ENCODE assay signal across 1 cellular context in genomic region chr17:50636145-50636803, GRCh38.
TF ChIP-seq lines count a peak whose summit lies in the region.

No MANE protein-coding gene starts in this region.

TF ChIP-seq in HepG2, 621 proteins besides CTCF, POLR2A, EP300 and RAD21 (continued from another document and continues in another):
- TF ChIP-seq MTF2 (CRISPR knock-in tag; IDR thresholded peaks at IDR 0.05; ENCODE audit: borderline replicate concordance) (0 out of 2 replicates have a peak, but pooled peaks have one; percentile 51), MTERF4 (CRISPR knock-in tag; IDR thresholded peaks at IDR 0.05) (no peak), FOXK1 (CRISPR knock-in tag; IDR thresholded peaks at IDR 0.05; ENCODE audit: borderline replicate concordance, low read depth) (peak; percentile 54; the same call in 1 of the 2 replicates), IRX3 (CRISPR knock-in tag; IDR thresholded peaks at IDR 0.05; ENCODE audit: borderline replicate concordance, low read depth) (no peak), HMG20A (CRISPR knock-in tag; IDR thresholded peaks at IDR 0.05; ENCODE audit: borderline replicate concordance) (peak; percentile 67; the same call in 1 of the 2 replicates), KLF16 (CRISPR knock-in tag; IDR thresholded peaks at IDR 0.05) (0 out of 4 replicates have a peak, but pooled peaks of 1 of the 2 experiments have one; percentile 43), NONO (IDR thresholded peaks at IDR 0.05) (no peak), NONO (CRISPR knock-in tag; conservative IDR thresholded peaks at IDR 0.05) (peak; percentile 39), MYC (CRISPR knock-in tag; IDR thresholded peaks at IDR 0.05; ENCODE audit: borderline replicate concordance) (peak; percentile 70), HMGXB4 (CRISPR knock-in tag; IDR thresholded peaks at IDR 0.05; ENCODE audit: borderline replicate concordance in 1 of 2, low read depth in 1 of 2) (peak; percentile 4 to 43; a peak in 3 of 4 replicates), BRCA1 (CRISPR knock-in tag; IDR thresholded peaks at IDR 0.05) (0 out of 2 replicates have a peak, but pooled peaks have one; percentile 51), ISX (CRISPR knock-in tag; conservative IDR thresholded peaks at IDR 0.05) (0 out of 2 replicates have a peak, but pooled peaks have one; percentile 47), HOXA5 (CRISPR knock-in tag; IDR thresholded peaks at IDR 0.05) (peak; percentile 85; the same call in 1 of the 2 replicates), ZBTB10 (CRISPR knock-in tag; IDR thresholded peaks at IDR 0.05; ENCODE audit: borderline replicate concordance) (0 out of 2 replicates have a peak, but pooled peaks have one; percentile 53), TOPORS (CRISPR knock-in tag; IDR thresholded peaks at IDR 0.05) (0 out of 2 replicates have a peak, but pooled peaks have one; percentile 29), ZNF232 (CRISPR knock-in tag; IDR thresholded peaks at IDR 0.05; ENCODE audit: borderline replicate concordance) (0 out of 2 replicates have a peak, but pooled peaks have one; percentile 32), ZBTB3 (CRISPR knock-in tag; IDR thresholded peaks at IDR 0.05; ENCODE audit: borderline replicate concordance, low read depth) (no peak), IKZF4 (CRISPR knock-in tag; IDR thresholded peaks at IDR 0.05; ENCODE audit: borderline replicate concordance, low read depth, not compliant biosample characterization) (peak; percentile 34), ZC3H4 (CRISPR knock-in tag; IDR thresholded peaks at IDR 0.05; ENCODE audit: borderline replicate concordance) (0 out of 2 replicates have a peak, but pooled peaks have one; percentile 77), AKAP8 (CRISPR knock-in tag; IDR thresholded peaks at IDR 0.05) (no peak), PHF21A (CRISPR knock-in tag; IDR thresholded peaks at IDR 0.05) (peak; percentile 72; the same call in 1 of the 2 replicates), TBL1XR1 (IDR thresholded peaks at IDR 0.05; ENCODE audit: borderline replicate concordance, low read length, partially characterized antibody) (peak; percentile 63), ZSCAN20 (CRISPR knock-in tag; IDR thresholded peaks at IDR 0.05; ENCODE audit: borderline replicate concordance) (0 out of 2 replicates have a peak, but pooled peaks have one; percentile 32), ZNF772 (CRISPR knock-in tag; IDR thresholded peaks at IDR 0.05) (peak; percentile 72), FOSL2 (CRISPR knock-in tag; IDR thresholded peaks at IDR 0.05) (peak; percentile 64), TCF12 (IDR thresholded peaks at IDR 0.05) (no peak), TCF12 (CRISPR knock-in tag; IDR thresholded peaks at IDR 0.05) (0 out of 2 replicates have a peak, but pooled peaks have one; percentile 17), HIC2 (CRISPR knock-in tag; IDR thresholded peaks at IDR 0.05; ENCODE audit: low read depth) (peak; percentile 100), SOX6 (IDR thresholded peaks at IDR 0.05) (no peak), SOX6 (CRISPR knock-in tag; IDR thresholded peaks at IDR 0.05) (peak; percentile 82), NFIC (IDR thresholded peaks at IDR 0.05; ENCODE audit: low read length) (no peak; the same call in 1 of the 2 replicates), KAT7 (CRISPR knock-in tag; IDR thresholded peaks at IDR 0.05; ENCODE audit: borderline replicate concordance) (0 out of 2 replicates have a peak, but pooled peaks have one; percentile 32), MXI1 (IDR thresholded peaks at IDR 0.05; ENCODE audit: borderline replicate concordance, low read depth, low read length) (peak; percentile 1; the same call in 1 of the 3 replicates), BORCS8-MEF2B (CRISPR knock-in tag; IDR thresholded peaks at IDR 0.05) (0 out of 2 replicates have a peak, but pooled peaks have one; percentile 65), ZFX (CRISPR knock-in tag; IDR thresholded peaks at IDR 0.05; ENCODE audit: low read depth) (no peak), ETV6 (CRISPR knock-in tag; conservative IDR thresholded peaks at IDR 0.05) (0 out of 2 replicates have a peak, but pooled peaks have one; percentile 4), ZFAT (CRISPR knock-in tag; conservative IDR thresholded peaks at IDR 0.05) (0 out of 2 replicates have a peak, but pooled peaks have one; percentile 47), NPAS2 (CRISPR knock-in tag; IDR thresholded peaks at IDR 0.05; ENCODE audit: borderline replicate concordance) (peak; percentile 12; the same call in 1 of the 2 replicates), FOXP1 (IDR thresholded peaks at IDR 0.05) (no peak), FOXP1 (CRISPR knock-in tag; IDR thresholded peaks at IDR 0.05) (peak; percentile 16; the same call in 1 of the 2 replicates), SMARCC2 (IDR thresholded peaks at IDR 0.05) (no peak), CCDC6 (CRISPR knock-in tag; IDR thresholded peaks at IDR 0.05) (peak; percentile 23; the same call in 1 of the 2 replicates)
- TF ChIP-seq, protein P1, sequence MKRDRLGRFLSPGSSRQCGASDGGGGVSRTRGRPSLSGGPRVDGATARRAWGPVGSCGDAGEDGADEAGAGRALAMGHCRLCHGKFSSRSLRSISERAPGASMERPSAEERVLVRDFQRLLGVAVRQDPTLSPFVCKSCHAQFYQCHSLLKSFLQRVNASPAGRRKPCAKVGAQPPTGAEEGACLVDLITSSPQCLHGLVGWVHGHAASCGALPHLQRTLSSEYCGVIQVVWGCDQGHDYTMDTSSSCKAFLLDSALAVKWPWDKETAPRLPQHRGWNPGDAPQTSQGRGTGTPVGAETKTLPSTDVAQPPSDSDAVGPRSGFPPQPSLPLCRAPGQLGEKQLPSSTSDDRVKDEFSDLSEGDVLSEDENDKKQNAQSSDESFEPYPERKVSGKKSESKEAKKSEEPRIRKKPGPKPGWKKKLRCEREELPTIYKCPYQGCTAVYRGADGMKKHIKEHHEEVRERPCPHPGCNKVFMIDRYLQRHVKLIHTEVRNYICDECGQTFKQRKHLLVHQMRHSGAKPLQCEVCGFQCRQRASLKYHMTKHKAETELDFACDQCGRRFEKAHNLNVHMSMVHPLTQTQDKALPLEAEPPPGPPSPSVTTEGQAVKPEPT (CRISPR knock-in tag; IDR thresholded peaks at IDR 0.05; ENCODE audit: low read depth), result no peak
- TF ChIP-seq, protein P2, sequence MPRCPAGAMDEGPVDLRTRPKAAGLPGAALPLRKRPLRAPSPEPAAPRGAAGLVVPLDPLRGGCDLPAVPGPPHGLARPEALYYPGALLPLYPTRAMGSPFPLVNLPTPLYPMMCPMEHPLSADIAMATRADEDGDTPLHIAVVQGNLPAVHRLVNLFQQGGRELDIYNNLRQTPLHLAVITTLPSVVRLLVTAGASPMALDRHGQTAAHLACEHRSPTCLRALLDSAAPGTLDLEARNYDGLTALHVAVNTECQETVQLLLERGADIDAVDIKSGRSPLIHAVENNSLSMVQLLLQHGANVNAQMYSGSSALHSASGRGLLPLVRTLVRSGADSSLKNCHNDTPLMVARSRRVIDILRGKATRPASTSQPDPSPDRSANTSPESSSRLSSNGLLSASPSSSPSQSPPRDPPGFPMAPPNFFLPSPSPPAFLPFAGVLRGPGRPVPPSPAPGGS (CRISPR knock-in tag; IDR thresholded peaks at IDR 0.05), result no peak
- TF ChIP-seq, protein P3, sequence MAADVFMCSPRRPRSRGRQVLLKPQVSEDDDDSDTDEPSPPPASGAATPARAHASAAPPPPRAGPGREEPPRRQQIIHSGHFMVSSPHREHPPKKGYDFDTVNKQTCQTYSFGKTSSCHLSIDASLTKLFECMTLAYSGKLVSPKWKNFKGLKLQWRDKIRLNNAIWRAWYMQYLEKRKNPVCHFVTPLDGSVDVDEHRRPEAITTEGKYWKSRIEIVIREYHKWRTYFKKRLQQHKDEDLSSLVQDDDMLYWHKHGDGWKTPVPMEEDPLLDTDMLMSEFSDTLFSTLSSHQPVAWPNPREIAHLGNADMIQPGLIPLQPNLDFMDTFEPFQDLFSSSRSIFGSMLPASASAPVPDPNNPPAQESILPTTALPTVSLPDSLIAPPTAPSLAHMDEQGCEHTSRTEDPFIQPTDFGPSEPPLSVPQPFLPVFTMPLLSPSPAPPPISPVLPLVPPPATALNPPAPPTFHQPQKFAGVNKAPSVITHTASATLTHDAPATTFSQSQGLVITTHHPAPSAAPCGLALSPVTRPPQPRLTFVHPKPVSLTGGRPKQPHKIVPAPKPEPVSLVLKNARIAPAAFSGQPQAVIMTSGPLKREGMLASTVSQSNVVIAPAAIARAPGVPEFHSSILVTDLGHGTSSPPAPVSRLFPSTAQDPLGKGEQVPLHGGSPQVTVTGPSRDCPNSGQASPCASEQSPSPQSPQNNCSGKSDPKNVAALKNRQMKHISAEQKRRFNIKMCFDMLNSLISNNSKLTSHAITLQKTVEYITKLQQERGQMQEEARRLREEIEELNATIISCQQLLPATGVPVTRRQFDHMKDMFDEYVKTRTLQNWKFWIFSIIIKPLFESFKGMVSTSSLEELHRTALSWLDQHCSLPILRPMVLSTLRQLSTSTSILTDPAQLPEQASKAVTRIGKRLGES (CRISPR knock-in tag; IDR thresholded peaks at IDR 0.05; ENCODE audit: borderline replicate concordance), result peak; percentile 98
- TF ChIP-seq, protein P4, sequence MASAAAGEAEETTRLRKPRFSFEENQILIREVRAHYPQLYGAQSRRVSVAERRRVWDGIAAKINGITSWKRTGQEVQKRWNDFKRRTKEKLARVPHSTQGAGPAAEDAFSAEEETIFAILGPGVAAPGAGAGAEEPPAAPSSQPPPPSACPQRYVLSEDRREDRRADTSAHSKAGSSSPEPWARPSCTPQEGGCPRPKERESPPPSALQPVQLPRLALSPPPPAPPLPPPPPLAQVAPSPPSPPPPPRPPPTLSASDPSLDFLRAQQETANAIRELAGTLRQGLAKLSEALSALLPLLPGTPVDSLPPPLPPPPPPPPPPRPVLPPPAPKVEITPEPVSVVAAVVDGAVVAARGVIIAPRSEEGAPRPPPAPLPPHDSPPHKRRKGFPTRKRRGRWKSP (CRISPR knock-in tag; IDR thresholded peaks at IDR 0.05), result peak; percentile 2; the same call in 1 of the 2 replicates
- TF ChIP-seq, protein P5, sequence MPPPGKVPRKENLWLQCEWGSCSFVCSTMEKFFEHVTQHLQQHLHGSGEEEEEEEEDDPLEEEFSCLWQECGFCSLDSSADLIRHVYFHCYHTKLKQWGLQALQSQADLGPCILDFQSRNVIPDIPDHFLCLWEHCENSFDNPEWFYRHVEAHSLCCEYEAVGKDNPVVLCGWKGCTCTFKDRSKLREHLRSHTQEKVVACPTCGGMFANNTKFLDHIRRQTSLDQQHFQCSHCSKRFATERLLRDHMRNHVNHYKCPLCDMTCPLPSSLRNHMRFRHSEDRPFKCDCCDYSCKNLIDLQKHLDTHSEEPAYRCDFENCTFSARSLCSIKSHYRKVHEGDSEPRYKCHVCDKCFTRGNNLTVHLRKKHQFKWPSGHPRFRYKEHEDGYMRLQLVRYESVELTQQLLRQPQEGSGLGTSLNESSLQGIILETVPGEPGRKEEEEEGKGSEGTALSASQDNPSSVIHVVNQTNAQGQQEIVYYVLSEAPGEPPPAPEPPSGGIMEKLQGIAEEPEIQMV (CRISPR knock-in tag; IDR thresholded peaks at IDR 0.05; ENCODE audit: low read depth), result 0 out of 2 replicates have a peak, but pooled peaks have one; percentile 22
